ENCODE assay signal across 12 cellular contexts in the genomic region with DNA sequence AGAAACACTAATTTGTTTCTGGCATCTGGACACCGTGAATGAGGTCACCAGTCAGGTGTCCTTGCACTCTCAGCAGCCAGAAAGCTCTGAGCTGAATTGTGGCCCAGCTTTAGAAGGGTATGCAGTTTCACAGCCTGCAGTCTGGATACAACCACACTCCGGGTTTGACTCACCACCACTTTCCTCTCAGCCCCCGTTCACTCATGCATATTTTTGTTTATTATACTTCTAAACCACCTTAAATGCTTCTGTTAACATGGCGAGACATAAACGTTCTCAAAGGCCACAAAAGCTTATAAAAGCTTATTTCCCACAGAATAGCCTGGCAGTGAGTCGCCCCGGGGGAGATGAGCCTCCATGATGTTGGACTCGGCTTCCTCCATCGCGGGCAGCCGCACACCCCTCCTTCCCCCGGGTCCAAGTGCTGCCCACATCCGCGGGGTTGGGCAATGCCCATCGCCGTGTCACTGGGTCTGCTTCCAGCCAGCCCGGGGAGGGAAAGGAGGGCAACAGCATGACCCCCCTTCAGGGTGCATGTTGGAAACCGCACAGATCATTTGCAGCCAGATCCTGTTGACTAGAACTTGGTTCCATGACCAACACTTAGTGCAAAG. TPM values are rescaled to one million over a fixed set of nuclear protein-coding genes. Genes with fewer than 3 reads are reported as not detected.
A peak's percentile ranks its signal among the peaks of the same experiment; 100 is the strongest.
DNase-seq lines count a peak whose midpoint lies in the region; ATAC-seq and TF ChIP-seq lines count a peak whose summit lies in the region.
"Had no signal": no experiment of that assay in that cellular context is flagged by ENCODE, and none has a peak within 500 bp of the region (broad histone marks: within the 10 kb centered on the region; RNA-seq: fewer than 3 reads in every experiment).

No MANE protein-coding gene starts in this region.

- no peaks in the 10 kb centered on the region for H3F3A ChIP-seq in neural progenitor cell (ENCODE audit: low read depth)

- H3K4me1 Mint-ChIP-seq in neural progenitor cell: no peaks in the 10 kb centered on the region
- H3K4me1 Mint-ChIP-seq in T-helper 2 cell treated with Interferon-gamma antibody and Interleukin-4, amounts not matched to agents 5 μg/mL and 100 μg/mL, for 36 hours (ENCODE audit: low read depth): no peaks in the 10 kb centered on the region

- no peak overlapping the region for H3K4me3 ChIP-seq in colonic mucosa
- no peak overlapping the region for H3K4me3 ChIP-seq in neural progenitor cell
- H3K4me3 ChIP-seq: vagina had no signal

- peaks cover 12% of the 10 kb centered on the region for H3K9me3 Mint-ChIP-seq in neural progenitor cell
- peaks cover 17% of the 10 kb centered on the region for H3K9me3 Mint-ChIP-seq in T-helper 2 cell treated with Interferon-gamma antibody and Interleukin-4, amounts not matched to agents 5 μg/mL and 100 μg/mL, for 36 hours

- no peaks in the 10 kb centered on the region for H3K4me1 ChIP-seq in colonic mucosa
- no peaks in the 10 kb centered on the region for H3K4me1 ChIP-seq in neural progenitor cell

- H3K27ac Mint-ChIP-seq in neural progenitor cell: peak overlapping the region; percentile 0
- H3K27ac Mint-ChIP-seq in T-helper 2 cell treated with Interferon-gamma antibody and Interleukin-4, amounts not matched to agents 5 μg/mL and 100 μg/mL, for 36 hours: no peak overlapping the region

- intact Hi-C loops in colonic mucosa (cut with DNase I): no loop called here

- no peak overlapping the region for H3K4me2 ChIP-seq in neural progenitor cell

- peak; percentile 49 for ATAC-seq in HG03558 (IDR thresholded peaks at IDR 0.05; ENCODE audit: extremely low read depth, unreplicated experiment)

- H3K79me2 ChIP-seq in neural progenitor cell (ENCODE audit: low read depth): no peaks in the 10 kb centered on the region

- H2AFZ ChIP-seq in neural progenitor cell (replicated peaks): no peak overlapping the region

- H3K27me3 ChIP-seq in colonic mucosa (no peaks in the 10 kb centered on the region), neural progenitor cell (no peaks in the 10 kb centered on the region)
- H3K27me3 ChIP-seq: vagina had no signal

- no peaks in the 10 kb centered on the region for H3K36me3 Mint-ChIP-seq in neural progenitor cell
- H3K36me3 Mint-ChIP-seq in T-helper 2 cell treated with Interferon-gamma antibody and Interleukin-4, amounts not matched to agents 5 μg/mL and 100 μg/mL, for 36 hours (ENCODE audit: low read depth): no peaks in the 10 kb centered on the region

- DNase-seq in EH (ENCODE audit: low read depth) (peak; percentile 82), colonic mucosa (peak; percentile 12), neural progenitor cell (ENCODE audit: low spot score) (no peak), activated gamma-delta T cell treated with Interleukin-2 at 50 U/mL for 16 hours (no peak), amniotic stem cell (lab: John Stamatoyannopoulos, UW) (no peak)
- no peak for DNase-seq in T-helper 2 cell treated with Interferon-gamma antibody and Interleukin-4, amounts not matched to agents 5 μg/mL and 100 μg/mL, for 36 hours (ENCODE audit: low spot score)
- no peak for DNase-seq in activated naive CD4-positive, alpha-beta T cell (lab: John Stamatoyannopoulos, UW)
- DNase-seq: activated CD4-positive, alpha-beta T cell treated with anti-CD3 and anti-CD28 coated beads for 4 hours; DMS79; NCI-H1092 treated with DMSO at 0.1 percent for 48 hours had no signal

- TF ChIP-seq CTCF in colonic mucosa (IDR thresholded peaks at IDR 0.05) (no peak), neural progenitor cell (IDR thresholded peaks at IDR 0.05) (no peak)

- no peak overlapping the region for H3K9ac ChIP-seq in colonic mucosa (ENCODE audit: low read depth in 2 of 2, low read length in 2 of 2)
- H3K9ac ChIP-seq in neural progenitor cell: no peak overlapping the region

- no peak overlapping the region for H3K4me3 Mint-ChIP-seq in neural progenitor cell
- H3K4me3 Mint-ChIP-seq in T-helper 2 cell treated with Interferon-gamma antibody and Interleukin-4, amounts not matched to agents 5 μg/mL and 100 μg/mL, for 36 hours: no peak overlapping the region

- H3K27ac ChIP-seq in colonic mucosa (no peak overlapping the region), neural progenitor cell (no peak overlapping the region)

- H3K9me3 ChIP-seq in colonic mucosa: no peaks in the 10 kb centered on the region
- H3K9me3 ChIP-seq in neural progenitor cell (ENCODE audit: low read depth): no peaks in the 10 kb centered on the region

- no peaks in the 10 kb centered on the region for H4K20me1 ChIP-seq in neural progenitor cell (ENCODE audit: low read depth)

- H3K27me3 Mint-ChIP-seq in neural progenitor cell (ENCODE audit: insufficient read depth, low read depth): peaks cover 8% of the 10 kb centered on the region
- no peaks in the 10 kb centered on the region for H3K27me3 Mint-ChIP-seq in T-helper 2 cell treated with Interferon-gamma antibody and Interleukin-4, amounts not matched to agents 5 μg/mL and 100 μg/mL, for 36 hours (ENCODE audit: low read depth)

- H3K36me3 ChIP-seq in colonic mucosa: no peaks in the 10 kb centered on the region
- H3K36me3 ChIP-seq in neural progenitor cell: no peaks in the 10 kb centered on the region
- H3K36me3 ChIP-seq: vagina had no signal

RNA-seq across cellular contexts. Expression of a gene that starts 16.9 kb away (rescaled TPM):
- total RNA-seq in colonic mucosa (10 to 100 TPM; 27.6 to 33.1 TPM), neural progenitor cell (ENCODE audit: low replicate concordance) (24.9 and 52.3 TPM in 2 replicates)

Comparison
In these comparisons a context has a peak if more than half of its experiments do, and no peak if none do; other contexts are left out.
1. DNase-seq: peak in EH (single experiment) and colonic mucosa (single experiment); none in neural progenitor cell (single experiment), activated gamma-delta T cell treated with Interleukin-2 at 50 U/mL for 16 hours (single experiment), T-helper 2 cell treated with Interferon-gamma antibody and Interleukin-4, amounts not matched to agents 5 μg/mL and 100 μg/mL, for 36 hours (single experiment), amniotic stem cell (single experiment) and activated naive CD4-positive, alpha-beta T cell (0 of 4).